1 cellular context compared by ENCODE assay signal in genomic region chr9:33159058-33159759, GRCh38.
TF ChIP-seq lines count a peak whose summit lies in the region.

No MANE protein-coding gene starts in this region.

TF ChIP-seq in K562, 482 proteins besides CTCF, POLR2A, EP300 and RAD21 (continued from another document and continues in another):
- TF ChIP-seq ZHX1 (conservative IDR thresholded peaks at IDR 0.05; ENCODE audit: low read length) (no peak), ELF4 (CRISPR knock-in tag; IDR thresholded peaks at IDR 0.05) (no peak), BRF2 (IDR thresholded peaks at IDR 0.05; ENCODE audit: borderline replicate concordance, insufficient read depth, insufficient read length) (no peak), ZNF239 (CRISPR knock-in tag; IDR thresholded peaks at IDR 0.05) (no peak), ZNF740 (CRISPR knock-in tag; IDR thresholded peaks at IDR 0.05) (no peak), ZNF740 (tag; IDR thresholded peaks at IDR 0.05) (no peak), KDM5B (IDR thresholded peaks at IDR 0.05; ENCODE audit: insufficient replicate concordance, low read depth, low read length) (no peak), ATF1 (CRISPR knock-in tag; IDR thresholded peaks at IDR 0.05) (no peak), ATF1 (tag; IDR thresholded peaks at IDR 0.05) (peak; percentile 61), POU5F1 (IDR thresholded peaks at IDR 0.05; ENCODE audit: borderline replicate concordance, low read depth, low read length, partially characterized antibody) (no peak), ZNF780A (CRISPR knock-in tag; IDR thresholded peaks at IDR 0.05) (no peak), CBX8 (IDR thresholded peaks at IDR 0.05; ENCODE audit: borderline replicate concordance, extremely low read depth, low read depth, low read length, poor library complexity, severe bottlenecking) (no peak), ZBTB7A (IDR thresholded peaks at IDR 0.05; ENCODE audit: borderline replicate concordance, control insufficient read depth, low read depth, low read length) (peak; percentile 83; the same call in 1 of the 2 replicates), CCNT2 (IDR thresholded peaks at IDR 0.05; ENCODE audit: borderline replicate concordance, extremely low read depth, insufficient read length, low read depth, low read length) (no peak), COPS2 (conservative IDR thresholded peaks at IDR 0.05) (no peak), TCF7L2 (IDR thresholded peaks at IDR 0.05; ENCODE audit: low read depth, low read length) (no peak), SP2 (IDR thresholded peaks at IDR 0.05; ENCODE audit: extremely low read depth, low read depth, low read length, poor library complexity, severe bottlenecking) (no peak), DPF2 (IDR thresholded peaks at IDR 0.05) (0 out of 2 replicates have a peak, but pooled peaks have one; percentile 22), HDAC8 (tag; IDR thresholded peaks at IDR 0.05) (no peak), PCBP1 (IDR thresholded peaks at IDR 0.05; ENCODE audit: low read depth, low read length, poor library complexity, severe bottlenecking) (no peak), NBN (IDR thresholded peaks at IDR 0.05; ENCODE audit: low read depth) (no peak), ZNF707 (CRISPR knock-in tag; conservative IDR thresholded peaks at IDR 0.05) (no peak), HLTF (IDR thresholded peaks at IDR 0.05) (no peak), THRA (IDR thresholded peaks at IDR 0.05) (no peak), CREM (IDR thresholded peaks at IDR 0.05; ENCODE audit: low read depth) (peak; percentile 75), WHSC1 (IDR thresholded peaks at IDR 0.05; ENCODE audit: low read length) (no peak), PCBP2 (IDR thresholded peaks at IDR 0.05; ENCODE audit: low read depth, low read length, poor library complexity, severe bottlenecking) (no peak), FOXP4 (CRISPR knock-in tag; IDR thresholded peaks at IDR 0.05; ENCODE audit: borderline replicate concordance) (0 out of 2 replicates have a peak, but pooled peaks have one; percentile 27), ZNF518B (CRISPR knock-in tag; IDR thresholded peaks at IDR 0.05) (no peak), RNF219 (CRISPR knock-in tag; IDR thresholded peaks at IDR 0.05) (no peak), PRPF4 (IDR thresholded peaks at IDR 0.05; ENCODE audit: insufficient read depth, low read depth, low read length, poor library complexity, severe bottlenecking) (no peak), PHF20 (IDR thresholded peaks at IDR 0.05; ENCODE audit: partially characterized antibody) (no peak), ZNF384 (IDR thresholded peaks at IDR 0.05; ENCODE audit: low read depth, low read length) (peak; percentile 66; the same call in 1 of the 2 replicates), STAT6 (CRISPR knock-in tag; IDR thresholded peaks at IDR 0.05) (no peak), MXI1 (IDR thresholded peaks at IDR 0.05; ENCODE audit: low read depth, low read length) (no peak), JUN (IDR thresholded peaks at IDR 0.05; ENCODE audit: borderline replicate concordance, low read depth, low read length) (0 out of 2 replicates have a peak, but pooled peaks have one; percentile 9), JUN (CRISPR knock-in tag; IDR thresholded peaks at IDR 0.05; ENCODE audit: borderline replicate concordance) (no peak), PKNOX1 (IDR thresholded peaks at IDR 0.05) (peak; percentile 52), SMARCE1 (IDR thresholded peaks at IDR 0.05) (no peak), ZNF174 (CRISPR knock-in tag; IDR thresholded peaks at IDR 0.05) (no peak), HIVEP1 (CRISPR knock-in tag; IDR thresholded peaks at IDR 0.05) (no peak), TEAD2 (tag; IDR thresholded peaks at IDR 0.05) (no peak), SMAD2 (IDR thresholded peaks at IDR 0.05; ENCODE audit: low read depth, low read length) (no peak), SAFB (IDR thresholded peaks at IDR 0.05; ENCODE audit: borderline replicate concordance, low read depth, low read length) (no peak)
